ENCODE assay signal across 21 cellular contexts in the genomic region with DNA sequence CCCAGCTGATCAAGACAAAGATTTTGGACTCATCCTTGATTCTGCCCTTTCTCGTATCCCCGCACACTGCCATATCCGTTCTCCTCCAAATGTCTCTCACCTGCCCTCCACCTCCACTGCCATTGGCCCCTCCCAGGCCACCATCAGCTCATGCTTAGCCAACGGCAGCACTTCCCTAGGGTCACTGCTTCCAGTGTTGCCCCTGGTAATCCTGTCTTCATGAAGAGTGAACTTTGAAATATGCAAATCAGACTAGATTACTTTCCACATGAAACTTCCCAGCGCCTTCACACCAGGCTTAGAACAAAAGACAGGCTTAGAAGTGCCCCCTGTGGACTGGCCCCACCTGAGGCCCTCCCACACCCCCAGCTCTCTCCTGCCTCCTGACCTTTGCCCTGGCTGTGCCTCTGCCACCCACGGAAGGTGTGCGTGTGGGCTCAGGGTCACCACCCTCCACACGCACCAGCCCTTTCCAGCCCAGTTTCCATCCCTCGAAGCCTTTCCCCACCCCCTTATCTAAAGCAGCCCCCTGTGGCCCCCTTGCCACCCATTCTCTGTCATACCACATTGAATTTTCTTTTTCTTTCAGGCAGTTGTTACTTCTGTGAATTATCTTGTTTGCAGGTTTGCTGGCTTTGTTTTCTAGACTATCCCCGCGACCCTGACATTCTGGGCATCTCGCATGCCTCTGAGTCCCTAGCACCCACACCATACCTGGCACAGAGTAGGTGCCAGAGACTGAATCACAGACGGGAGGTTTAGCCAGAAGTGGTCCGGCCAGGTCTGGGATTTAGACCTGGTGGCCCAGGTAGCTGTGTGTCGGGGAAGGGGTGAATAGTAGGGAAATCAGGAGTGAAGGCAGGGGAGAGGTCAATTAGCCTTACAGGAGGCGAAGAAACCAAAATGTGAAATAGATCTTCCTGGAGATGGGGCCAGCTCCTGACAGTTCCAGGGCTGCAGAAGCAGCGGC. TPM values are rescaled to one million over a fixed set of nuclear protein-coding genes. Genes with fewer than 3 reads are reported as not detected.
A peak's percentile ranks its signal among the peaks of the same experiment; 100 is the strongest.
DNase-seq lines count a peak whose midpoint lies in the region; ATAC-seq, FAIRE-seq and TF ChIP-seq lines count a peak whose summit lies in the region.
"Had no signal": no experiment of that assay in that cellular context is flagged by ENCODE, and none has a peak within 500 bp of the region (broad histone marks: within the 10 kb centered on the region; RNA-seq: fewer than 3 reads in every experiment).

No MANE protein-coding gene starts in this region.

- intact Hi-C loops in HepG2 (cut with micrococcal nuclease; ENCODE audit: unreplicated experiment), result no loop called here
- intact Hi-C loops in activated naive CD4-positive, alpha-beta T cell treated with anti-CD3 and anti-CD28 coated beads for 36 hours (cut with micrococcal nuclease), result no loop called here

- H3K9ac ChIP-seq in HepG2 (ENCODE audit: insufficient read depth, low read depth, low read length), result no peak overlapping the region

- no peak overlapping the region for H3K4me3 ChIP-seq in HepG2 (replicated peaks in 1 of 3; ENCODE audit: insufficient read depth in 1 of 3, low read depth in 2 of 3, low read length in 3 of 3)

- TF ChIP-seq EP300 in HepG2 (IDR thresholded peaks at IDR 0.05; ENCODE audit: low read depth in 2 of 2, low read length in 2 of 2) (no peak), HepG2 (CRISPR knock-in tag; IDR thresholded peaks at IDR 0.05; ENCODE audit: borderline replicate concordance) (no peak)

- in situ Hi-C loops in HepG2 (cut with HindIII; ENCODE audit: extremely low pct_ligation_motif_present, low pct_unique_long_range_greater_than_20kb), result no loop called here

- no peaks in the 10 kb centered on the region for H3K36me3 ChIP-seq in HepG2 (replicated peaks in 1 of 2; ENCODE audit: control insufficient read depth in 1 of 2, insufficient read depth in 2 of 2, low read length in 2 of 2)

- peak; percentile 25 for DNase-seq in activated CD8-positive, alpha-beta memory T cell treated with anti-CD3 and anti-CD28 coated beads, Interleukin-2, amount 10 ng/mL, durations not matched to agents 7 days and 5 days
- DNase-seq in activated CD8-positive, alpha-beta memory T cell treated with anti-CD3 and anti-CD28 coated beads for 24 hours, result no peak
- DNase-seq in ecto neural progenitor cell (ENCODE audit: low spot score) (peak; percentile 25), HepG2 (ENCODE audit: low spot score) (no peak), activated T-cell treated with anti-CD3 and anti-CD28 coated beads for 4 hours (no peak), kidney glomerular epithelial cell (lab: John Stamatoyannopoulos, UW) (no peak)
- no peak for DNase-seq in activated naive CD4-positive, alpha-beta T cell treated with anti-CD3 and anti-CD28 coated beads for 36 hours
- DNase-seq in activated T-cell treated with anti-CD3 and anti-CD28 coated beads, Interleukin-2, amount 50 U/mL, for 1 hour, result no peak
- DNase-seq: 8988T; CD8-positive, alpha-beta memory T cell; GF-D8; NCI-H1417 treated with DMSO at 0.1 percent for 48 hours; NCI-H1930; NCI-H446; NCI-H748 treated with DMSO at 0.1 percent for 48 hours; PC-3 had no signal

- peaks cover 18% of the 10 kb centered on the region for H3K27me3 Mint-ChIP-seq in activated CD8-positive, alpha-beta memory T cell treated with anti-CD3 and anti-CD28 coated beads, Interleukin-2, amount 10 ng/mL, durations not matched to agents 7 days and 5 days
- peaks cover 14% of the 10 kb centered on the region for H3K27me3 Mint-ChIP-seq in activated naive CD4-positive, alpha-beta T cell treated with anti-CD3 and anti-CD28 coated beads for 36 hours (ENCODE audit: low read depth)

- no peak overlapping the region for H3K4me3 Mint-ChIP-seq in activated CD8-positive, alpha-beta memory T cell treated with anti-CD3 and anti-CD28 coated beads, Interleukin-2, amount 10 ng/mL, durations not matched to agents 7 days and 5 days
- no peak overlapping the region for H3K4me3 Mint-ChIP-seq in activated naive CD4-positive, alpha-beta T cell treated with anti-CD3 and anti-CD28 coated beads for 36 hours
- H3K4me3 Mint-ChIP-seq: CD8-positive, alpha-beta memory T cell had no signal

- 39% methylated on average over 14 of the region's 17 CpGs for WGBS in HepG2 (ENCODE audit: low lambda C conversion rate)

- no peaks in the 10 kb centered on the region for H3K9me3 ChIP-seq in HepG2 (ENCODE audit: low read length)

- H3K27ac Mint-ChIP-seq in activated CD8-positive, alpha-beta memory T cell treated with anti-CD3 and anti-CD28 coated beads, Interleukin-2, amount 10 ng/mL, durations not matched to agents 7 days and 5 days, result no peak overlapping the region
- H3K27ac Mint-ChIP-seq in activated naive CD4-positive, alpha-beta T cell treated with anti-CD3 and anti-CD28 coated beads for 36 hours, result no peak overlapping the region
- H3K27ac Mint-ChIP-seq: CD8-positive, alpha-beta memory T cell had no signal

- no peaks in the 10 kb centered on the region for H4K20me1 ChIP-seq in HepG2 (ENCODE audit: insufficient read depth, low read length)

- no TSS peak for BruUV-seq in HepG2 (replicated peaks; lab: Mats Ljungman, UMichigan)

- H3K27ac ChIP-seq in HepG2 (ENCODE audit: extremely low read length, insufficient read depth, low read length), result no peak overlapping the region
- H3K27ac ChIP-seq: RWPE1 had no signal

- TF ChIP-seq POLR2A in HepG2 (IDR thresholded peaks at IDR 0.05; ENCODE audit: insufficient read depth in 1 of 2, low read depth in 2 of 2, low read length in 2 of 2), result no peak

- CTCF ChIA-PET in activated CD8-positive, alpha-beta memory T cell treated with anti-CD3 and anti-CD28 coated beads, Interleukin-2, amount 10 ng/mL, durations not matched to agents 7 days and 5 days (lab: Charles Lee), result interaction anchor here (1.1 kb wide), 1 partner anchor 59 kb away, joined by 4 read pairs; no protein-coding TSS in a partner anchor
- CTCF ChIA-PET in HepG2 (lab: Yijun Ruan, JAX; ENCODE audit: low intra/inter-chr PET ratio, low total read pairs), result no interaction called here
- CTCF ChIA-PET in activated naive CD4-positive, alpha-beta T cell treated with anti-CD3 and anti-CD28 coated beads for 36 hours (lab: Charles Lee), result no interaction called here

- H2AFZ ChIP-seq in HepG2 (ENCODE audit: low read length), result no peak overlapping the region

- peaks cover 13% of the 10 kb centered on the region for H3K4me1 ChIP-seq in HepG2 (ENCODE audit: insufficient read depth, low read length)

- no peaks in the 10 kb centered on the region for H3K9me3 Mint-ChIP-seq in activated CD8-positive, alpha-beta memory T cell treated with anti-CD3 and anti-CD28 coated beads, Interleukin-2, amount 10 ng/mL, durations not matched to agents 7 days and 5 days (ENCODE audit: low read depth)
- H3K9me3 Mint-ChIP-seq in activated naive CD4-positive, alpha-beta T cell treated with anti-CD3 and anti-CD28 coated beads for 36 hours, result no peaks in the 10 kb centered on the region

- no peaks in the 10 kb centered on the region for H3K36me3 Mint-ChIP-seq in activated CD8-positive, alpha-beta memory T cell treated with anti-CD3 and anti-CD28 coated beads, Interleukin-2, amount 10 ng/mL, durations not matched to agents 7 days and 5 days
- H3K36me3 Mint-ChIP-seq in activated naive CD4-positive, alpha-beta T cell treated with anti-CD3 and anti-CD28 coated beads for 36 hours (ENCODE audit: low read depth), result no peaks in the 10 kb centered on the region
- H3K36me3 Mint-ChIP-seq: CD8-positive, alpha-beta memory T cell had no signal

- POLR2A ChIA-PET in HepG2 (lab: Yijun Ruan, JAX), result no interaction called here

- H3K27me3 ChIP-seq in HepG2 (ENCODE audit: control insufficient read depth in 1 of 2, insufficient read depth in 2 of 2, low read length in 2 of 2), result peaks cover 2 to 23% of the 10 kb centered on the region in 2 experiments; a peak in 3 of 5 replicates

- H3K79me2 ChIP-seq in HepG2 (ENCODE audit: insufficient read depth, low read length), result no peaks in the 10 kb centered on the region

- FAIRE-seq in HepG2 (lab: Jason Lieb, UNC), result no peak
- FAIRE-seq: GM12892 had no signal

- no peak for TF ChIP-seq CTCF in HepG2 (CRISPR knock-in tag; IDR thresholded peaks at IDR 0.05)

- no peak for ATAC-seq in activated CD8-positive, alpha-beta memory T cell treated with anti-CD3 and anti-CD28 coated beads, Interleukin-2, amount 10 ng/mL, durations not matched to agents 7 days and 5 days
- peak; percentile 41; the same call in 2 of the 3 replicates for ATAC-seq in HepG2
- ATAC-seq: PC-3 had no signal

- H3K4me2 ChIP-seq in HepG2 (ENCODE audit: low read depth, low read length), result no peak overlapping the region; the same call in 1 of the 2 replicates

- H3K4me1 Mint-ChIP-seq in activated CD8-positive, alpha-beta memory T cell treated with anti-CD3 and anti-CD28 coated beads, Interleukin-2, amount 10 ng/mL, durations not matched to agents 7 days and 5 days, result peaks cover 26% of the 10 kb centered on the region
- H3K4me1 Mint-ChIP-seq in activated naive CD4-positive, alpha-beta T cell treated with anti-CD3 and anti-CD28 coated beads for 36 hours (ENCODE audit: low read depth), result no peaks in the 10 kb centered on the region

- TF ChIP-seq RAD21 in HepG2 (CRISPR knock-in tag; IDR thresholded peaks at IDR 0.05), result no peak

RNA-seq across cellular contexts. Expression of a gene that starts 26.8 kb away (rescaled TPM):
- not detected for total RNA-seq in activated CD8-positive, alpha-beta memory T cell treated with anti-CD3 and anti-CD28 coated beads, Interleukin-2, amount 10 ng/mL, durations not matched to agents 7 days and 5 days
- not detected in 2 replicates for total RNA-seq in HepG2 (2016; rRNA removed; fragmentation: Illumina TruSeq; extraction: Trizol)
- total RNA-seq in HepG2 (2016; cell fraction: cytosol; rRNA removed; fragmentation: Illumina TruSeq; extraction: Trizol; ENCODE audit: low read depth), result not detected in 2 replicates
- not detected in 2 replicates for total RNA-seq in HepG2 (2016; cell fraction: insoluble cytoplasmic fraction; rRNA removed; fragmentation: Illumina TruSeq; extraction: Trizol)
- total RNA-seq in HepG2 (2016; cell fraction: membrane; rRNA removed; fragmentation: Illumina TruSeq; extraction: Trizol), result not detected in 2 replicates
- total RNA-seq in HepG2 (2016; cell fraction: nucleus; rRNA removed; fragmentation: Illumina TruSeq; extraction: Trizol), result not detected in 2 replicates
- polyA plus RNA-seq in HepG2 (2011; rRNA removed), result not detected in 2 replicates
- not detected in 2 replicates for polyA plus RNA-seq in HepG2 (2011; cell fraction: cytosol; rRNA removed)
- not detected in 2 replicates for polyA plus RNA-seq in HepG2 (2011; cell fraction: nucleus; rRNA removed)
- polyA plus RNA-seq in HepG2 (2012), result not detected in 2 replicates
- not detected in 2 replicates for polyA plus RNA-seq in HepG2 (2016; cell fraction: cytosol; fragmentation: Illumina TruSeq; extraction: Trizol; ENCODE audit: low read depth)
- polyA plus RNA-seq in HepG2 (2016; cell fraction: insoluble cytoplasmic fraction; fragmentation: Illumina TruSeq; extraction: Trizol; ENCODE audit: low read depth), result not detected in 2 replicates
- not detected in 2 replicates for polyA plus RNA-seq in HepG2 (2016; cell fraction: membrane; fragmentation: Illumina TruSeq; extraction: Trizol; ENCODE audit: low read depth)
- polyA plus RNA-seq in HepG2 (2016; cell fraction: nucleus; fragmentation: Illumina TruSeq; extraction: Trizol; ENCODE audit: insufficient read depth, low read depth), result not detected in 2 replicates
- not detected in 2 replicates for polyA minus RNA-seq in HepG2 (2011; rRNA and poly(A)+ RNA removed; ENCODE audit: low replicate concordance)
- not detected in 2 replicates for polyA minus RNA-seq in HepG2 (2011; cell fraction: cytosol; rRNA and poly(A)+ RNA removed)
- polyA minus RNA-seq in HepG2 (2011; cell fraction: nucleus; rRNA and poly(A)+ RNA removed), result not detected in 2 replicates
- total RNA-seq in activated naive CD4-positive, alpha-beta T cell treated with anti-CD3 and anti-CD28 coated beads for 36 hours, result not detected
- total RNA-seq: CD8-positive, alpha-beta memory T cell; H4; HT1080; PC-3 had no signal
- polyA plus RNA-seq: BJ; CD8-positive, alpha-beta memory T cell had no signal

RNA-seq across cellular contexts. Expression of a gene that starts 38.9 kb away (rescaled TPM):
- total RNA-seq in activated CD8-positive, alpha-beta memory T cell treated with anti-CD3 and anti-CD28 coated beads, Interleukin-2, amount 10 ng/mL, durations not matched to agents 7 days and 5 days, result not detected
- not detected in 2 replicates for total RNA-seq in HepG2 (2016; rRNA removed; fragmentation: Illumina TruSeq; extraction: Trizol)
- total RNA-seq in HepG2 (2016; cell fraction: cytosol; rRNA removed; fragmentation: Illumina TruSeq; extraction: Trizol; ENCODE audit: low read depth), result not detected in 2 replicates
- total RNA-seq in HepG2 (2016; cell fraction: insoluble cytoplasmic fraction; rRNA removed; fragmentation: Illumina TruSeq; extraction: Trizol), result not detected in 2 replicates
- not detected in 2 replicates for total RNA-seq in HepG2 (2016; cell fraction: membrane; rRNA removed; fragmentation: Illumina TruSeq; extraction: Trizol)
- not detected in 2 replicates for total RNA-seq in HepG2 (2016; cell fraction: nucleus; rRNA removed; fragmentation: Illumina TruSeq; extraction: Trizol)
- not detected in 2 replicates for polyA plus RNA-seq in HepG2 (2011; rRNA removed)
- not detected in 2 replicates for polyA plus RNA-seq in HepG2 (2011; cell fraction: cytosol; rRNA removed)
- not detected in 2 replicates for polyA plus RNA-seq in HepG2 (2011; cell fraction: nucleus; rRNA removed)
- not detected in 2 replicates for polyA plus RNA-seq in HepG2 (2012)
- not detected in 2 replicates for polyA plus RNA-seq in HepG2 (2016; cell fraction: cytosol; fragmentation: Illumina TruSeq; extraction: Trizol; ENCODE audit: low read depth)
- not detected in 2 replicates for polyA plus RNA-seq in HepG2 (2016; cell fraction: insoluble cytoplasmic fraction; fragmentation: Illumina TruSeq; extraction: Trizol; ENCODE audit: low read depth)
- not detected in 2 replicates for polyA plus RNA-seq in HepG2 (2016; cell fraction: membrane; fragmentation: Illumina TruSeq; extraction: Trizol; ENCODE audit: low read depth)
- polyA plus RNA-seq in HepG2 (2016; cell fraction: nucleus; fragmentation: Illumina TruSeq; extraction: Trizol; ENCODE audit: insufficient read depth, low read depth), result not detected in 2 replicates
- polyA minus RNA-seq in HepG2 (2011; rRNA and poly(A)+ RNA removed; ENCODE audit: low replicate concordance), result not detected in 2 replicates
- not detected in 2 replicates for polyA minus RNA-seq in HepG2 (2011; cell fraction: cytosol; rRNA and poly(A)+ RNA removed)
- not detected in 2 replicates for polyA minus RNA-seq in HepG2 (2011; cell fraction: nucleus; rRNA and poly(A)+ RNA removed)
- not detected for total RNA-seq in activated naive CD4-positive, alpha-beta T cell treated with anti-CD3 and anti-CD28 coated beads for 36 hours
- total RNA-seq: CD8-positive, alpha-beta memory T cell; H4; HT1080; PC-3 had no signal
- polyA plus RNA-seq: BJ; CD8-positive, alpha-beta memory T cell had no signal

RNA-seq across cellular contexts. Expression of a gene that starts 42.6 kb away (rescaled TPM):
- not detected for total RNA-seq in activated CD8-positive, alpha-beta memory T cell treated with anti-CD3 and anti-CD28 coated beads, Interleukin-2, amount 10 ng/mL, durations not matched to agents 7 days and 5 days
- total RNA-seq in HepG2 (2016; rRNA removed; fragmentation: Illumina TruSeq; extraction: Trizol), result not detected in 2 replicates
- not detected in 2 replicates for total RNA-seq in HepG2 (2016; cell fraction: cytosol; rRNA removed; fragmentation: Illumina TruSeq; extraction: Trizol; ENCODE audit: low read depth)
- total RNA-seq in HepG2 (2016; cell fraction: insoluble cytoplasmic fraction; rRNA removed; fragmentation: Illumina TruSeq; extraction: Trizol), result not detected in 2 replicates
- not detected in 2 replicates for total RNA-seq in HepG2 (2016; cell fraction: membrane; rRNA removed; fragmentation: Illumina TruSeq; extraction: Trizol)
- not detected in 2 replicates for total RNA-seq in HepG2 (2016; cell fraction: nucleus; rRNA removed; fragmentation: Illumina TruSeq; extraction: Trizol)
- not detected in 2 replicates for polyA plus RNA-seq in HepG2 (2011; rRNA removed)
- not detected in 2 replicates for polyA plus RNA-seq in HepG2 (2011; cell fraction: cytosol; rRNA removed)
- polyA plus RNA-seq in HepG2 (2011; cell fraction: nucleus; rRNA removed), result not detected in 2 replicates
- polyA plus RNA-seq in HepG2 (2012), result not detected in 2 replicates
- not detected in 2 replicates for polyA plus RNA-seq in HepG2 (2016; cell fraction: cytosol; fragmentation: Illumina TruSeq; extraction: Trizol; ENCODE audit: low read depth)
- not detected in 2 replicates for polyA plus RNA-seq in HepG2 (2016; cell fraction: insoluble cytoplasmic fraction; fragmentation: Illumina TruSeq; extraction: Trizol; ENCODE audit: low read depth)
- not detected in 2 replicates for polyA plus RNA-seq in HepG2 (2016; cell fraction: membrane; fragmentation: Illumina TruSeq; extraction: Trizol; ENCODE audit: low read depth)
- polyA plus RNA-seq in HepG2 (2016; cell fraction: nucleus; fragmentation: Illumina TruSeq; extraction: Trizol; ENCODE audit: insufficient read depth, low read depth), result not detected in 2 replicates
- polyA minus RNA-seq in HepG2 (2011; rRNA and poly(A)+ RNA removed; ENCODE audit: low replicate concordance), result 0.09 TPM in 1 of 2 replicates, not detected in the other
- polyA minus RNA-seq in HepG2 (2011; cell fraction: cytosol; rRNA and poly(A)+ RNA removed), result not detected in 2 replicates
- polyA minus RNA-seq in HepG2 (2011; cell fraction: nucleus; rRNA and poly(A)+ RNA removed), result not detected in 2 replicates
- total RNA-seq in activated naive CD4-positive, alpha-beta T cell treated with anti-CD3 and anti-CD28 coated beads for 36 hours, result not detected
- total RNA-seq: CD8-positive, alpha-beta memory T cell; H4; HT1080; PC-3 had no signal
- polyA plus RNA-seq: BJ; CD8-positive, alpha-beta memory T cell had no signal

Comparison
In these comparisons a context has a peak if more than half of its experiments do, and no peak if none do; other contexts are left out.
1. DNase-seq: peak in activated CD8-positive, alpha-beta memory T cell treated with anti-CD3 and anti-CD28 coated beads, Interleukin-2, amount 10 ng/mL, durations not matched to agents 7 days and 5 days (single experiment) and ecto neural progenitor cell (single experiment); none in activated CD8-positive, alpha-beta memory T cell treated with anti-CD3 and anti-CD28 coated beads for 24 hours (single experiment), HepG2 (single experiment), activated T-cell treated with anti-CD3 and anti-CD28 coated beads for 4 hours (single experiment), activated naive CD4-positive, alpha-beta T cell treated with anti-CD3 and anti-CD28 coated beads for 36 hours (single experiment), activated T-cell treated with anti-CD3 and anti-CD28 coated beads, Interleukin-2, amount 50 U/mL, for 1 hour (single experiment) and kidney glomerular epithelial cell (single experiment).